ENCODE assay signal across 1 cellular context in genomic region chr13:46595136-46595917, GRCh38.
A peak's percentile ranks its signal among the peaks of the same experiment; 100 is the strongest.
TF ChIP-seq lines count a peak whose summit lies in the region.

No MANE protein-coding gene starts in this region.

TF ChIP-seq in HEK293, 187 proteins besides CTCF, POLR2A, EP300 and RAD21 (continued from another document and continues in another):
- no peak for TF ChIP-seq PRDM2 (tag by site-specific recombination; IDR thresholded peaks at IDR 0.05; ENCODE audit: borderline replicate concordance)
- TF ChIP-seq ZNF19 (tag by site-specific recombination; IDR thresholded peaks at IDR 0.05; ENCODE audit: low read depth), result no peak
- TF ChIP-seq ZSCAN5A (tag by site-specific recombination; IDR thresholded peaks at IDR 0.05), result no peak
- TF ChIP-seq ZNF561 (tag by site-specific recombination; IDR thresholded peaks at IDR 0.05; ENCODE audit: borderline replicate concordance), result no peak
- no peak for TF ChIP-seq ZNF580 (tag by site-specific recombination; IDR thresholded peaks at IDR 0.05)
- no peak for TF ChIP-seq MYNN (tag by site-specific recombination; IDR thresholded peaks at IDR 0.05; ENCODE audit: borderline replicate concordance)
- no peak for TF ChIP-seq ZNF473 (tag by site-specific recombination; IDR thresholded peaks at IDR 0.05)
- TF ChIP-seq BCL11B (tag by site-specific recombination; IDR thresholded peaks at IDR 0.05; ENCODE audit: low read depth), result peak; percentile 27; the same call in 1 of the 2 replicates
- TF ChIP-seq MEIS1 (CRISPR knock-in tag; IDR thresholded peaks at IDR 0.05; ENCODE audit: borderline replicate concordance), result no peak
- no peak for TF ChIP-seq ZNF548 (tag by site-specific recombination; IDR thresholded peaks at IDR 0.05)
- TF ChIP-seq ZBTB44 (tag by site-specific recombination; IDR thresholded peaks at IDR 0.05), result peak; percentile 60; the same call in 1 of the 2 replicates
- TF ChIP-seq ZNF133 (tag by site-specific recombination; IDR thresholded peaks at IDR 0.05), result no peak
- no peak for TF ChIP-seq ZNF423 (tag by site-specific recombination; IDR thresholded peaks at IDR 0.05)
- no peak for TF ChIP-seq ZNF626 (tag by site-specific recombination; IDR thresholded peaks at IDR 0.05)
- no peak for TF ChIP-seq ZNF112 (tag by site-specific recombination; IDR thresholded peaks at IDR 0.05)
- no peak for TF ChIP-seq ZNF560 (tag by site-specific recombination; IDR thresholded peaks at IDR 0.05; ENCODE audit: borderline replicate concordance)
- no peak for TF ChIP-seq ZBTB1 (tag by site-specific recombination; IDR thresholded peaks at IDR 0.05)
- TF ChIP-seq OSR2 (tag by site-specific recombination; IDR thresholded peaks at IDR 0.05), result no peak
- TF ChIP-seq ZNF324 (tag by site-specific recombination; IDR thresholded peaks at IDR 0.05), result no peak
- no peak for TF ChIP-seq TRIM28 (IDR thresholded peaks at IDR 0.05; ENCODE audit: borderline replicate concordance, low read length)
- TF ChIP-seq ZNF830 (tag by site-specific recombination; IDR thresholded peaks at IDR 0.05; ENCODE audit: low read depth), result no peak
- TF ChIP-seq ZEB2 (tag by site-specific recombination; IDR thresholded peaks at IDR 0.05), result no peak
- TF ChIP-seq ZBTB10 (tag by site-specific recombination; IDR thresholded peaks at IDR 0.05), result no peak
- no peak for TF ChIP-seq REST (tag by site-specific recombination; IDR thresholded peaks at IDR 0.05)
- no peak for TF ChIP-seq ZNF341 (tag by site-specific recombination; IDR thresholded peaks at IDR 0.05; ENCODE audit: low read depth)
- no peak for TF ChIP-seq ZNF701 (tag by site-specific recombination; IDR thresholded peaks at IDR 0.05)
- no peak for TF ChIP-seq ZNF692 (tag by site-specific recombination; IDR thresholded peaks at IDR 0.05)
- no peak for TF ChIP-seq ZNF645 (tag by site-specific recombination; IDR thresholded peaks at IDR 0.05)
- no peak for TF ChIP-seq PRDM10 (tag by site-specific recombination; IDR thresholded peaks at IDR 0.05)
- no peak for TF ChIP-seq ZNF23 (tag by site-specific recombination; IDR thresholded peaks at IDR 0.05; ENCODE audit: borderline replicate concordance)
- no peak for TF ChIP-seq ZNF791 (tag by site-specific recombination; IDR thresholded peaks at IDR 0.05)
- no peak for TF ChIP-seq WT1 (tag by site-specific recombination; IDR thresholded peaks at IDR 0.05)
